In the genomic region with DNA sequence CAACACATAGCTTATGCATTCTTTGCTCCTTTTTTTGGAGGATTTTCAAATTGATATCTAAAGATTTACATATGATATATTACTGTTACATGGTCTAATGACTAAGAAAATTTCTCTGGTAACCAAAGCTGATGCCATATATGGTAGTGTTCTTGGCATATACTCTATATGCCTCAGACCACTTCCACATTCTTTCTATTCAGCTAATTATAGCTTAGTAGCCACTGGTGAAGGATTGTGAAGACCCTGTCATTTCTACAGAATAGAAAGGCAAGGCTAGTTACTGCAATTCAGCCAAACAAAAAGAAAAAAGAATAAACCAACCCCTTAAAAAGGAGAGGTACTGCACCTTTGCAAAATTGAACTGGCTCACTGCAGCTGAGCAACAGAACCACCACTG, we compare ENCODE assay signal across 8 cellular contexts. TPM values are rescaled to one million over a fixed set of nuclear protein-coding genes. Genes with fewer than 3 reads are reported as not detected.
DNase-seq lines count a peak whose midpoint lies in the region; ATAC-seq and TF ChIP-seq lines count a peak whose summit lies in the region.

No MANE protein-coding gene starts in this region.

- no peaks in the 10 kb centered on the region for H3K36me3 Mint-ChIP-seq in natural killer cell

- H3K9ac ChIP-seq in Loucy (ENCODE audit: low read depth, low read length, poor library complexity, severe bottlenecking) = peak overlapping the region; percentile 89

- peaks cover 5% of the 10 kb centered on the region; the same call in 1 of the 2 replicates for H3F3A ChIP-seq in Loucy (ENCODE audit: low read depth)

- DNase-seq in DMS 273 (lab: John Stamatoyannopoulos, UW; ENCODE audit: unreplicated experiment) (peak; percentile 34), astrocyte of the spinal cord (ENCODE audit: low read depth, low spot score) (peak; percentile 86), natural killer cell (no peak), sciatic nerve (ENCODE audit: low spot score) (no peak), NCI-H2196 (lab: John Stamatoyannopoulos, UW; ENCODE audit: unreplicated experiment) (no peak)

- ATAC-seq in natural killer cell = no peak
- ATAC-seq in sciatic nerve = no peak
- no peak for ATAC-seq in GM18498 (IDR thresholded peaks at IDR 0.05; ENCODE audit: unreplicated experiment)
- ATAC-seq in GM18519 (IDR thresholded peaks at IDR 0.05; ENCODE audit: low FRiP score, unreplicated experiment) = no peak

- H3K4me1 Mint-ChIP-seq in natural killer cell = peaks cover 46 to 58% of the 10 kb centered on the region in 2 donors

- H3K4me3 ChIP-seq in Loucy (ENCODE audit: low read length, poor library complexity, severe bottlenecking) (peak overlapping the region; percentile 94), astrocyte of the spinal cord (ENCODE audit: low read depth, low read length) (peak overlapping the region; percentile 80)

- no peaks in the 10 kb centered on the region for H3K36me3 ChIP-seq in Loucy (ENCODE audit: insufficient read depth, low read length)

- peak overlapping the region; percentile 63 for H3K4me3 Mint-ChIP-seq in natural killer cell

- no peaks in the 10 kb centered on the region for H3K27me3 Mint-ChIP-seq in natural killer cell (ENCODE audit: low read depth in 2 of 2)

- peaks cover 61% of the 10 kb centered on the region for H4K20me1 ChIP-seq in Loucy (ENCODE audit: insufficient read depth, low read length, poor library complexity, severe bottlenecking)

- intact Hi-C loops in natural killer cell (cut with micrococcal nuclease) (loop anchor here (10.0 kb wide), 1 partner anchor 1297 kb away; a partner anchor contains a TSS), sciatic nerve (cut with DNase I) (no loop called here)

- TF ChIP-seq CTCF in Loucy (conservative IDR thresholded peaks at IDR 0.05; ENCODE audit: low read length) (no peak), astrocyte of the spinal cord (IDR thresholded peaks at IDR 0.05; ENCODE audit: low read depth, low read length) (no peak), natural killer cell (IDR thresholded peaks at IDR 0.05) (no peak)

- peak overlapping the region; percentile 98 for H3K4me2 ChIP-seq in Loucy (ENCODE audit: low read depth, low read length, poor library complexity, severe bottlenecking)

- no peak overlapping the region for H2AFZ ChIP-seq in Loucy (ENCODE audit: low read length)

- H3K4me1 ChIP-seq in Loucy (ENCODE audit: insufficient read depth, low read length, poor library complexity, severe bottlenecking) = peaks cover 51% of the 10 kb centered on the region

- H3K79me2 ChIP-seq in Loucy (ENCODE audit: insufficient read depth, low read length) = peaks cover 74% of the 10 kb centered on the region

- no peaks in the 10 kb centered on the region for H3K9me2 ChIP-seq in Loucy (replicated peaks; ENCODE audit: low read depth, low read length)

- in situ Hi-C loops in astrocyte of the spinal cord (cut with HindIII; ENCODE audit: low sequenced_read_pairs) = no loop called here

- H3K9me3 Mint-ChIP-seq in natural killer cell = peaks cover 0 to 3% of the 10 kb centered on the region in 2 donors

- H3K9me3 ChIP-seq in Loucy (ENCODE audit: insufficient read depth, low read depth, low read length) = no peaks in the 10 kb centered on the region

- H3K27me3 ChIP-seq in Loucy (ENCODE audit: insufficient read depth, low read length, poor library complexity, severe bottlenecking) = no peaks in the 10 kb centered on the region

- peak overlapping the region; percentile 73 to 100 for H3K27ac Mint-ChIP-seq in natural killer cell

RNA-seq across cellular contexts. Expression of a gene that starts 3.7 kb away (rescaled TPM):
- total RNA-seq in natural killer cell (10 to 100 TPM; 28.5 to 36.0 (median 33.7) TPM), sciatic nerve (27.6 TPM)

RNA-seq across cellular contexts. Expression of a gene that starts 33.7 kb away (rescaled TPM):
- 100 to 1,000 TPM; 178 to 196 (median 190) TPM for total RNA-seq in natural killer cell
- 159 TPM for total RNA-seq in sciatic nerve

Comparison
In these comparisons a context has a peak if more than half of its experiments do, and no peak if none do; other contexts are left out.
1. DNase-seq: peak in DMS 273 (single experiment) and astrocyte of the spinal cord (single experiment); none in natural killer cell (single experiment), sciatic nerve (single experiment) and NCI-H2196 (single experiment).